ENCODE assay signal across 16 cellular contexts in the genomic region with DNA sequence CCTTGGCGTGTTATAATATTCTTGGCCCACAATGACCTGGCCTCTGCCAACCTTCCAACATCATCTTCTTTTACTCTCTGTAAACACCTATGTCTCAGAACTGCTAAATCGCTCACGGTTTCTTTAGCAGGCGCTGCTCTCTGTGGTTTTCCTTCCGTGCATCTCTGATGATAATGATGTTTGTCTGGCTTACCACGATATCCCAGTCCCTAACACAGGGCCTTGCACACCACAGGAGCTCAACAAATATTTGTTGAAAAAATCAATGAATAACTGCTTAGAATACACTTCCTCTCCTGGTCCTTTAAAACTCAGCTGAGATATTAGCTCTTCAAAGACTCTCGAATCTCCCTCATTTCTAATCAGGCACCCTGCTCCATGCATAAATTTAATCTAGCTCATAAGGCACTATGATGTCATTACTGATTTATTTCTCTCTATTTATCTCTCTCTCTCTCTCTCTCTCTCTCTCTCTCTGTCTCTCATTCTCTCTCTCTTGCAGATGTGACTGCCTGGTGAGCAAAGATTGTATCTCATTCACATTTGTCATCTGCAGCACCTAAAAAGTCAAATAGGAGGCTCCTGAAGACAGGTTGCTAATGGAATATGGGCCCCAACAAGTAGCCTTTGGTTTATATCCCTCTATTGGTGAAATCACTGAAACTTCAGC.
"Had no signal": no experiment of that assay in that cellular context is flagged by ENCODE, and none has a peak within 500 bp of the region (broad histone marks: within the 10 kb centered on the region; RNA-seq: fewer than 3 reads in every experiment).

No MANE protein-coding gene starts in this region.

- DNase-seq: activated CD4-positive, alpha-beta memory T cell treated with anti-CD3 and anti-CD28 coated beads, Interleukin-2, amount 10 ng/mL, durations not matched to agents 7 days and 5 days; activated CD4-positive, alpha-beta T cell treated with anti-CD3 and anti-CD28 coated beads for 36 hours; activated gamma-delta T cell treated with Interleukin-2 at 50 U/mL for 16 hours; activated naive CD8-positive, alpha-beta T cell treated with anti-CD3 and anti-CD28 coated beads, Interleukin-2, amount 10 ng/mL, durations not matched to agents 7 days and 5 days; activated T-cell treated with anti-CD3 and anti-CD28 coated beads, Interleukin-2, amount 50 U/mL, for 72 hours; aorta; dermis blood vessel endothelial cell; hippocampal formation; kidney glomerular epithelial cell; pancreas; stimulated activated CD4-positive, alpha-beta T cell treated with anti-CD3 and anti-CD28 coated beads, Interleukin-15, amount 100 ng/mL, for 24 hours; stimulated activated CD4-positive, alpha-beta T cell treated with anti-CD3 and anti-CD28 coated beads, Interleukin-4, amount 100 ng/mL, for 24 hours; upper lobe of left lung; WERI-Rb-1 had no signal

- H3K4me3 Mint-ChIP-seq: activated CD4-positive, alpha-beta memory T cell treated with anti-CD3 and anti-CD28 coated beads, Interleukin-2, amount 10 ng/mL, durations not matched to agents 7 days and 5 days; activated CD4-positive, alpha-beta T cell treated with anti-CD3 and anti-CD28 coated beads for 36 hours; activated naive CD8-positive, alpha-beta T cell treated with anti-CD3 and anti-CD28 coated beads, Interleukin-2, amount 10 ng/mL, durations not matched to agents 7 days and 5 days; activated T-cell treated with anti-CD3 and anti-CD28 coated beads, Interleukin-2, amount 50 U/mL, for 72 hours; stimulated activated naive CD8-positive, alpha-beta T cell treated with anti-CD3 and anti-CD28 coated beads, Interleukin-15, Interleukin-2, amounts not matched to agents 100 ng/mL and 50 ng/mL, for 24 hours had no signal

- ATAC-seq: activated CD4-positive, alpha-beta T cell treated with anti-CD3 and anti-CD28 coated beads for 36 hours; activated T-cell treated with anti-CD3 and anti-CD28 coated beads, Interleukin-2, amount 50 U/mL, for 72 hours had no signal

- H3K9me3 ChIP-seq: breast epithelium, pancreas, upper lobe of left lung had no signal

- H3K36me3 Mint-ChIP-seq: activated naive CD8-positive, alpha-beta T cell treated with anti-CD3 and anti-CD28 coated beads, Interleukin-2, amount 10 ng/mL, durations not matched to agents 7 days and 5 days had no signal

- H3K27me3 ChIP-seq: breast epithelium, pancreas, upper lobe of left lung had no signal

- H3K27ac Mint-ChIP-seq: activated CD4-positive, alpha-beta memory T cell treated with anti-CD3 and anti-CD28 coated beads, Interleukin-2, amount 10 ng/mL, durations not matched to agents 7 days and 5 days; activated CD4-positive, alpha-beta T cell treated with anti-CD3 and anti-CD28 coated beads for 36 hours; activated naive CD8-positive, alpha-beta T cell treated with anti-CD3 and anti-CD28 coated beads, Interleukin-2, amount 10 ng/mL, durations not matched to agents 7 days and 5 days; activated T-cell treated with anti-CD3 and anti-CD28 coated beads, Interleukin-2, amount 50 U/mL, for 72 hours; stimulated activated naive CD8-positive, alpha-beta T cell treated with anti-CD3 and anti-CD28 coated beads, Interleukin-15, Interleukin-2, amounts not matched to agents 100 ng/mL and 50 ng/mL, for 24 hours had no signal

- H3K4me1 ChIP-seq: breast epithelium, pancreas, upper lobe of left lung had no signal

- H3K27ac ChIP-seq: breast epithelium, pancreas, upper lobe of left lung, WERI-Rb-1 had no signal

- H3K4me1 Mint-ChIP-seq: activated naive CD8-positive, alpha-beta T cell treated with anti-CD3 and anti-CD28 coated beads, Interleukin-2, amount 10 ng/mL, durations not matched to agents 7 days and 5 days had no signal

- H3K4me3 ChIP-seq: breast epithelium, pancreas, upper lobe of left lung had no signal

- H3K36me3 ChIP-seq: breast epithelium, pancreas, upper lobe of left lung, WERI-Rb-1 had no signal

- H3K9me3 Mint-ChIP-seq: activated CD4-positive, alpha-beta memory T cell treated with anti-CD3 and anti-CD28 coated beads, Interleukin-2, amount 10 ng/mL, durations not matched to agents 7 days and 5 days; activated T-cell treated with anti-CD3 and anti-CD28 coated beads, Interleukin-2, amount 50 U/mL, for 72 hours; stimulated activated naive CD8-positive, alpha-beta T cell treated with anti-CD3 and anti-CD28 coated beads, Interleukin-15, Interleukin-2, amounts not matched to agents 100 ng/mL and 50 ng/mL, for 24 hours had no signal
